9 cellular contexts compared by ENCODE assay signal in genomic region chr1:37561794-37562132, GRCh38. TPM values are rescaled to one million over a fixed set of nuclear protein-coding genes. Genes with fewer than 3 reads are reported as not detected.
DNase-seq lines count a peak whose midpoint lies in the region; ATAC-seq and TF ChIP-seq lines count a peak whose summit lies in the region.
"Had no signal": no experiment of that assay in that cellular context is flagged by ENCODE, and none has a peak within 500 bp of the region (broad histone marks: within the 10 kb centered on the region; RNA-seq: fewer than 3 reads in every experiment).

No MANE protein-coding gene starts in this region.

- peak overlapping the region in 3 of 8 donors; percentile 51 to 79 (median 70) for H3K27ac Mint-ChIP-seq in CD8-positive, alpha-beta memory T cell
- peak overlapping the region; percentile 65; the same call in 1 of the 2 replicates for H3K27ac Mint-ChIP-seq in HFFc6
- H3K27ac Mint-ChIP-seq: IgD-negative memory B cell had no signal

- no peaks in the 10 kb centered on the region for H3K4me1 ChIP-seq in CD8-positive, alpha-beta memory T cell (ENCODE audit: insufficient read depth, low read length)

- peaks cover 6 to 26% (median 6%) of the 10 kb centered on the region in 3 donors for H3K36me3 Mint-ChIP-seq in CD8-positive, alpha-beta memory T cell
- H3K36me3 Mint-ChIP-seq in HFFc6 (ENCODE audit: low read depth): peaks cover 16% of the 10 kb centered on the region

- peak in 3 of 5 donors; percentile 6 to 55 (median 8) for DNase-seq in CD8-positive, alpha-beta memory T cell
- DNase-seq in HFFc6 (peak; percentile 40), UCSD-AML1 (lab: John Stamatoyannopoulos, UW; ENCODE audit: unreplicated experiment) (peak; percentile 14), cortex of kidney (lab: John Stamatoyannopoulos, UW) (no peak), dedifferentiated amniotic fluid mesenchymal stem cell (ENCODE audit: extremely low spot score) (no peak)
- DNase-seq in stimulated activated CD4-positive, alpha-beta T cell treated with anti-CD3 and anti-CD28 coated beads, Interleukin-2, amount 100 ng/mL, for 24 hours: peak; percentile 39 to 40

- peak; percentile 81 for TF ChIP-seq CTCF in HFFc6 (IDR thresholded peaks at IDR 0.05)

- no peak overlapping the region for H3K4me3 ChIP-seq in CD8-positive, alpha-beta memory T cell (ENCODE audit: low read length)

- H3K9me3 ChIP-seq in CD8-positive, alpha-beta memory T cell (ENCODE audit: low read length): no peaks in the 10 kb centered on the region

- CTCF ChIA-PET in CD8-positive, alpha-beta memory T cell (lab: Charles Lee): no interaction called here

- no peak overlapping the region for H3K4me3 Mint-ChIP-seq in CD8-positive, alpha-beta memory T cell
- no peak overlapping the region for H3K4me3 Mint-ChIP-seq in HFFc6
- H3K4me3 Mint-ChIP-seq: IgD-negative memory B cell had no signal

- no peaks in the 10 kb centered on the region for H3K27me3 ChIP-seq in CD8-positive, alpha-beta memory T cell (ENCODE audit: insufficient read depth, low read length, poor library complexity, severe bottlenecking)

- H3K36me3 ChIP-seq in CD8-positive, alpha-beta memory T cell (ENCODE audit: insufficient read depth, low read length): peaks cover 14% of the 10 kb centered on the region

- no peaks in the 10 kb centered on the region for H3K9me3 Mint-ChIP-seq in CD8-positive, alpha-beta memory T cell
- no peaks in the 10 kb centered on the region for H3K9me3 Mint-ChIP-seq in HFFc6
- H3K9me3 Mint-ChIP-seq: IgD-negative memory B cell had no signal

- POLR2A ChIA-PET in CD8-positive, alpha-beta memory T cell (lab: Charles Lee): no interaction called here

- ATAC-seq in esophagus mucosa (peak; percentile 50), GM21381 (IDR thresholded peaks at IDR 0.05; ENCODE audit: unreplicated experiment) (no peak)

- peaks cover 2 to 6% of the 10 kb centered on the region in 2 donors for H3K27me3 Mint-ChIP-seq in CD8-positive, alpha-beta memory T cell
- H3K27me3 Mint-ChIP-seq in HFFc6 (ENCODE audit: insufficient read depth): no peaks in the 10 kb centered on the region

- no peaks in the 10 kb centered on the region for H3K4me1 Mint-ChIP-seq in CD8-positive, alpha-beta memory T cell
- H3K4me1 Mint-ChIP-seq in HFFc6 (ENCODE audit: low read depth): peaks cover 9% of the 10 kb centered on the region
- H3K4me1 Mint-ChIP-seq: IgD-negative memory B cell had no signal

- H3K27ac ChIP-seq in CD8-positive, alpha-beta memory T cell (ENCODE audit: low read depth, low read length): no peak overlapping the region

RNA-seq across cellular contexts. Expression of gene DNALI1, which starts 5.0 kb away (rescaled TPM):
- total RNA-seq in CD8-positive, alpha-beta memory T cell: not detected
- polyA plus RNA-seq in CD8-positive, alpha-beta memory T cell: 0.09 TPM
- total RNA-seq in HFFc6 (2021; fragmentation: NEBNext Ultra II Directional; extraction: Animal tissue kit (Norgen Biotek cat#: 25700)): 1 to 10 TPM; 1.3 to 2.4 (median 1.9) TPM
- 0.16 TPM for total RNA-seq in esophagus mucosa
- polyA plus RNA-seq: IgD-negative memory B cell had no signal

RNA-seq across cellular contexts. Expression of gene SNIP1, which starts 7.7 kb away (rescaled TPM):
- 10 to 100 TPM; 23.4 to 25.8 TPM for total RNA-seq in CD8-positive, alpha-beta memory T cell
- polyA plus RNA-seq in CD8-positive, alpha-beta memory T cell: 6.3 TPM
- total RNA-seq in HFFc6 (2021; fragmentation: NEBNext Ultra II Directional; extraction: Animal tissue kit (Norgen Biotek cat#: 25700)): 10 to 100 TPM; 15.7 to 19.3 (median 18.0) TPM
- 8.7 TPM for total RNA-seq in esophagus mucosa

RNA-seq across cellular contexts. Expression of gene GNL2, which starts 34.0 kb away (rescaled TPM):
- total RNA-seq in CD8-positive, alpha-beta memory T cell: 10 to 100 TPM; 83.4 to 85.3 TPM
- polyA plus RNA-seq in CD8-positive, alpha-beta memory T cell: 53.4 TPM
- total RNA-seq in HFFc6 (2021; fragmentation: NEBNext Ultra II Directional; extraction: Animal tissue kit (Norgen Biotek cat#: 25700)): 10 to 100 TPM; 48.3 to 61.7 (median 57.0) TPM
- 28.6 TPM for total RNA-seq in esophagus mucosa

RNA-seq across cellular contexts. Expression of gene MEAF6, which starts 47.2 kb away (rescaled TPM):
- total RNA-seq in CD8-positive, alpha-beta memory T cell: 100 to 1,000 TPM; 102 to 113 TPM
- 163 TPM for polyA plus RNA-seq in CD8-positive, alpha-beta memory T cell
- total RNA-seq in HFFc6 (2021; fragmentation: NEBNext Ultra II Directional; extraction: Animal tissue kit (Norgen Biotek cat#: 25700)): 10 to 100 TPM; 52.6 to 63.8 (median 56.9) TPM
- total RNA-seq in esophagus mucosa: 32.7 TPM

Comparison
In these comparisons a context has a peak if more than half of its experiments do, and no peak if none do; other contexts are left out.
1. DNase-seq: peak in CD8-positive, alpha-beta memory T cell (3 of 5), HFFc6 (single experiment), UCSD-AML1 (single experiment) and stimulated activated CD4-positive, alpha-beta T cell treated with anti-CD3 and anti-CD28 coated beads, Interleukin-2, amount 100 ng/mL, for 24 hours (2 of 2); none in cortex of kidney (single experiment) and dedifferentiated amniotic fluid mesenchymal stem cell (single experiment).